1 cellular context compared by ENCODE assay signal in the genomic region with DNA sequence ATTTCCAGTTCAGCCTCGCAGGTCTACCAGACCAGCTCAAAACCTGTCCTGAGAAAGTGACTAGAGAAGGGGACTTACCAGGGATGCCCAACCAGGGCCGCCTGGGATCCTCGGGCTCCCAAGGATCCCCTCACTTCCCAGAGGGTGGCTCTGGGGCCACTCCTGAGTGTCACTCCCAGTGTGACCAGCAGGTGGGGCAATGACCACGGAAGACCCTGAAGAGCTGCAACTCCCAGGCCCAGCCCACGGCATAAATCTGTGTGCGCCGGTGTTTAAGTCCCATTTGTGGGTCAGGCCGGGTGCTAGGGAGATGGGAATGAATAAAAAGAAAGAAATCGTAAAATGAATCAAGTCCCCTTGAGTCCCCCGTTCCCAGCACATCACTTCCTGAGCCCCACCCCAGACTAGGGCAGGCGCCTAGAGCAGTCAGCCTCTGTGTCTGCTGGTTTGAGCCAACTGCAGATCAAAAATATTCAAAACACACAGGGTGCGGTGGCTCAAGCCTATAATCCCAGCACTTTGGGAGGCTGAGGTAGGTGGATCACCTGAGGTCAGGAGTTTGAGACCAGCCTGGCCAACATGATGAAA.
TF ChIP-seq lines count a peak whose summit lies in the region.

No MANE protein-coding gene starts in this region.

TF ChIP-seq in HepG2, 621 proteins besides CTCF, POLR2A, EP300 and RAD21 (continues in another document):
- TF ChIP-seq, protein P1, sequence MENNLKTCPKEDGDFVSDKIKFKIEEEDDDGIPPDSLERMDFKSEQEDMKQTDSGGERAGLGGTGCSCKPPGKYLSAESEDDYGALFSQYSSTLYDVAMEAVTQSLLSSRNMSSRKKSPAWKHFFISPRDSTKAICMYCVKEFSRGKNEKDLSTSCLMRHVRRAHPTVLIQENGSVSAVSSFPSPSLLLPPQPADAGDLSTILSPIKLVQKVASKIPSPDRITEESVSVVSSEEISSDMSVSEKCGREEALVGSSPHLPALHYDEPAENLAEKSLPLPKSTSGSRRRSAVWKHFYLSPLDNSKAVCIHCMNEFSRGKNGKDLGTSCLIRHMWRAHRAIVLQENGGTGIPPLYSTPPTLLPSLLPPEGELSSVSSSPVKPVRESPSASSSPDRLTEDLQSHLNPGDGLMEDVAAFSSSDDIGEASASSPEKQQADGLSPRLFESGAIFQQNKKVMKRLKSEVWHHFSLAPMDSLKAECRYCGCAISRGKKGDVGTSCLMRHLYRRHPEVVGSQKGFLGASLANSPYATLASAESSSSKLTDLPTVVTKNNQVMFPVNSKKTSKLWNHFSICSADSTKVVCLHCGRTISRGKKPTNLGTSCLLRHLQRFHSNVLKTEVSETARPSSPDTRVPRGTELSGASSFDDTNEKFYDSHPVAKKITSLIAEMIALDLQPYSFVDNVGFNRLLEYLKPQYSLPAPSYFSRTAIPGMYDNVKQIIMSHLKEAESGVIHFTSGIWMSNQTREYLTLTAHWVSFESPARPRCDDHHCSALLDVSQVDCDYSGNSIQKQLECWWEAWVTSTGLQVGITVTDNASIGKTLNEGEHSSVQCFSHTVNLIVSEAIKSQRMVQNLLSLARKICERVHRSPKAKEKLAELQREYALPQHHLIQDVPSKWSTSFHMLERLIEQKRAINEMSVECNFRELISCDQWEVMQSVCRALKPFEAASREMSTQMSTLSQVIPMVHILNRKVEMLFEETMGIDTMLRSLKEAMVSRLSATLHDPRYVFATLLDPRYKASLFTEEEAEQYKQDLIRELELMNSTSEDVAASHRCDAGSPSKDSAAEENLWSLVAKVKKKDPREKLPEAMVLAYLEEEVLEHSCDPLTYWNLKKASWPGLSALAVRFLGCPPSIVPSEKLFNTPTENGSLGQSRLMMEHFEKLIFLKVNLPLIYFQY (CRISPR knock-in tag; IDR thresholded peaks at IDR 0.05; ENCODE audit: borderline replicate concordance) = no peak
- TF ChIP-seq FOXA3 (CRISPR knock-in tag; IDR thresholded peaks at IDR 0.05) (0 out of 2 replicates have a peak, but pooled peaks have one; percentile 17), SMAD1 (CRISPR knock-in tag; IDR thresholded peaks at IDR 0.05; ENCODE audit: borderline replicate concordance, low read depth) (no peak), ZNF33B (CRISPR knock-in tag; IDR thresholded peaks at IDR 0.05) (no peak), TARDBP (CRISPR knock-in tag; IDR thresholded peaks at IDR 0.05) (no peak), PRMT3 (CRISPR knock-in tag; IDR thresholded peaks at IDR 0.05; ENCODE audit: borderline replicate concordance, low read depth) (no peak), DNMT1 (CRISPR knock-in tag; IDR thresholded peaks at IDR 0.05) (no peak), TCF7 (IDR thresholded peaks at IDR 0.05; ENCODE audit: low read depth) (no peak), PHF21A (CRISPR knock-in tag; IDR thresholded peaks at IDR 0.05) (0 out of 2 replicates have a peak, but pooled peaks have one; percentile 25), PCBP2 (optimal IDR thresholded peaks at IDR 0.05; ENCODE audit: low read depth, low read length, poor library complexity, severe bottlenecking) (no peak), HNRNPLL (IDR thresholded peaks at IDR 0.05; ENCODE audit: low read depth, low read length, poor library complexity, severe bottlenecking) (no peak), ZFP36 (IDR thresholded peaks at IDR 0.05; ENCODE audit: borderline replicate concordance, low read depth, low read length, partially characterized antibody) (peak; percentile 9), ZFP41 (CRISPR knock-in tag; IDR thresholded peaks at IDR 0.05; ENCODE audit: borderline replicate concordance) (no peak), GPN1 (CRISPR knock-in tag; IDR thresholded peaks at IDR 0.05; ENCODE audit: borderline replicate concordance) (no peak), DDIT3 (CRISPR knock-in tag; IDR thresholded peaks at IDR 0.05) (no peak), SAP130 (CRISPR knock-in tag; IDR thresholded peaks at IDR 0.05; ENCODE audit: low read depth) (peak; percentile 26; the same call in 1 of the 2 replicates), ZNF264 (CRISPR knock-in tag; IDR thresholded peaks at IDR 0.05) (no peak), ZBTB42 (CRISPR knock-in tag; IDR thresholded peaks at IDR 0.05) (no peak), ZNF800 (CRISPR knock-in tag; IDR thresholded peaks at IDR 0.05) (no peak), HOXA7 (CRISPR knock-in tag; IDR thresholded peaks at IDR 0.05) (no peak), REPIN1 (CRISPR knock-in tag; IDR thresholded peaks at IDR 0.05; ENCODE audit: borderline replicate concordance, low read depth) (no peak), SNAI1 (CRISPR knock-in tag; IDR thresholded peaks at IDR 0.05; ENCODE audit: borderline replicate concordance) (no peak), IRF9 (CRISPR knock-in tag; IDR thresholded peaks at IDR 0.05; ENCODE audit: borderline replicate concordance) (no peak), ZFX (CRISPR knock-in tag; IDR thresholded peaks at IDR 0.05; ENCODE audit: low read depth) (peak; percentile 49; the same call in 1 of the 2 replicates), MXD4 (CRISPR knock-in tag; IDR thresholded peaks at IDR 0.05) (no peak), XRCC5 (optimal IDR thresholded peaks at IDR 0.05; ENCODE audit: low read length) (peak; percentile 68), FOXO1 (CRISPR knock-in tag; IDR thresholded peaks at IDR 0.05) (no peak), SP140L (CRISPR knock-in tag; IDR thresholded peaks at IDR 0.05; ENCODE audit: borderline replicate concordance) (no peak), MAFK (conservative IDR thresholded peaks at IDR 0.05 in 1 of 2, IDR thresholded peaks at IDR 0.05 in 1 of 2; ENCODE audit: low read length in 2 of 2) (no peak), ZNF30 (CRISPR knock-in tag; IDR thresholded peaks at IDR 0.05) (no peak), GATAD2A (CRISPR knock-in tag; IDR thresholded peaks at IDR 0.05) (0 out of 2 replicates have a peak, but pooled peaks have one; percentile 17), JUNB (CRISPR knock-in tag; IDR thresholded peaks at IDR 0.05; ENCODE audit: borderline replicate concordance) (no peak), KDM2A (CRISPR knock-in tag; IDR thresholded peaks at IDR 0.05; ENCODE audit: borderline replicate concordance, low read depth) (peak; percentile 48; the same call in 1 of the 2 replicates), PBX3 (CRISPR knock-in tag; IDR thresholded peaks at IDR 0.05; ENCODE audit: borderline replicate concordance) (no peak), MAZ (IDR thresholded peaks at IDR 0.05; ENCODE audit: borderline replicate concordance, low read depth, low read length) (no peak), MAZ (CRISPR knock-in tag; IDR thresholded peaks at IDR 0.05; ENCODE audit: low read depth) (no peak)
- TF ChIP-seq, protein P2, sequence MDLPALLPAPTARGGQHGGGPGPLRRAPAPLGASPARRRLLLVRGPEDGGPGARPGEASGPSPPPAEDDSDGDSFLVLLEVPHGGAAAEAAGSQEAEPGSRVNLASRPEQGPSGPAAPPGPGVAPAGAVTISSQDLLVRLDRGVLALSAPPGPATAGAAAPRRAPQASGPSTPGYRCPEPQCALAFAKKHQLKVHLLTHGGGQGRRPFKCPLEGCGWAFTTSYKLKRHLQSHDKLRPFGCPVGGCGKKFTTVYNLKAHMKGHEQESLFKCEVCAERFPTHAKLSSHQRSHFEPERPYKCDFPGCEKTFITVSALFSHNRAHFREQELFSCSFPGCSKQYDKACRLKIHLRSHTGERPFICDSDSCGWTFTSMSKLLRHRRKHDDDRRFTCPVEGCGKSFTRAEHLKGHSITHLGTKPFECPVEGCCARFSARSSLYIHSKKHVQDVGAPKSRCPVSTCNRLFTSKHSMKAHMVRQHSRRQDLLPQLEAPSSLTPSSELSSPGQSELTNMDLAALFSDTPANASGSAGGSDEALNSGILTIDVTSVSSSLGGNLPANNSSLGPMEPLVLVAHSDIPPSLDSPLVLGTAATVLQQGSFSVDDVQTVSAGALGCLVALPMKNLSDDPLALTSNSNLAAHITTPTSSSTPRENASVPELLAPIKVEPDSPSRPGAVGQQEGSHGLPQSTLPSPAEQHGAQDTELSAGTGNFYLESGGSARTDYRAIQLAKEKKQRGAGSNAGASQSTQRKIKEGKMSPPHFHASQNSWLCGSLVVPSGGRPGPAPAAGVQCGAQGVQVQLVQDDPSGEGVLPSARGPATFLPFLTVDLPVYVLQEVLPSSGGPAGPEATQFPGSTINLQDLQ (CRISPR knock-in tag; IDR thresholded peaks at IDR 0.05) = no peak
- TF ChIP-seq, protein P3, sequence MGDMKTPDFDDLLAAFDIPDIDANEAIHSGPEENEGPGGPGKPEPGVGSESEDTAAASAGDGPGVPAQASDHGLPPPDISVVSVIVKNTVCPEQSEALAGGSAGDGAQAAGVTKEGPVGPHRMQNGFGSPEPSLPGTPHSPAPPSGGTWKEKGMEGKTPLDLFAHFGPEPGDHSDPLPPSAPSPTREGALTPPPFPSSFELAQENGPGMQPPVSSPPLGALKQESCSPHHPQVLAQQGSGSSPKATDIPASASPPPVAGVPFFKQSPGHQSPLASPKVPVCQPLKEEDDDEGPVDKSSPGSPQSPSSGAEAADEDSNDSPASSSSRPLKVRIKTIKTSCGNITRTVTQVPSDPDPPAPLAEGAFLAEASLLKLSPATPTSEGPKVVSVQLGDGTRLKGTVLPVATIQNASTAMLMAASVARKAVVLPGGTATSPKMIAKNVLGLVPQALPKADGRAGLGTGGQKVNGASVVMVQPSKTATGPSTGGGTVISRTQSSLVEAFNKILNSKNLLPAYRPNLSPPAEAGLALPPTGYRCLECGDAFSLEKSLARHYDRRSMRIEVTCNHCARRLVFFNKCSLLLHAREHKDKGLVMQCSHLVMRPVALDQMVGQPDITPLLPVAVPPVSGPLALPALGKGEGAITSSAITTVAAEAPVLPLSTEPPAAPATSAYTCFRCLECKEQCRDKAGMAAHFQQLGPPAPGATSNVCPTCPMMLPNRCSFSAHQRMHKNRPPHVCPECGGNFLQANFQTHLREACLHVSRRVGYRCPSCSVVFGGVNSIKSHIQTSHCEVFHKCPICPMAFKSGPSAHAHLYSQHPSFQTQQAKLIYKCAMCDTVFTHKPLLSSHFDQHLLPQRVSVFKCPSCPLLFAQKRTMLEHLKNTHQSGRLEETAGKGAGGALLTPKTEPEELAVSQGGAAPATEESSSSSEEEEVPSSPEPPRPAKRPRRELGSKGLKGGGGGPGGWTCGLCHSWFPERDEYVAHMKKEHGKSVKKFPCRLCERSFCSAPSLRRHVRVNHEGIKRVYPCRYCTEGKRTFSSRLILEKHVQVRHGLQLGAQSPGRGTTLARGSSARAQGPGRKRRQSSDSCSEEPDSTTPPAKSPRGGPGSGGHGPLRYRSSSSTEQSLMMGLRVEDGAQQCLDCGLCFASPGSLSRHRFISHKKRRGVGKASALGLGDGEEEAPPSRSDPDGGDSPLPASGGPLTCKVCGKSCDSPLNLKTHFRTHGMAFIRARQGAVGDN (CRISPR knock-in tag; IDR thresholded peaks at IDR 0.05) = peak; percentile 31; the same call in 1 of the 2 replicates
- TF ChIP-seq, protein P4, sequence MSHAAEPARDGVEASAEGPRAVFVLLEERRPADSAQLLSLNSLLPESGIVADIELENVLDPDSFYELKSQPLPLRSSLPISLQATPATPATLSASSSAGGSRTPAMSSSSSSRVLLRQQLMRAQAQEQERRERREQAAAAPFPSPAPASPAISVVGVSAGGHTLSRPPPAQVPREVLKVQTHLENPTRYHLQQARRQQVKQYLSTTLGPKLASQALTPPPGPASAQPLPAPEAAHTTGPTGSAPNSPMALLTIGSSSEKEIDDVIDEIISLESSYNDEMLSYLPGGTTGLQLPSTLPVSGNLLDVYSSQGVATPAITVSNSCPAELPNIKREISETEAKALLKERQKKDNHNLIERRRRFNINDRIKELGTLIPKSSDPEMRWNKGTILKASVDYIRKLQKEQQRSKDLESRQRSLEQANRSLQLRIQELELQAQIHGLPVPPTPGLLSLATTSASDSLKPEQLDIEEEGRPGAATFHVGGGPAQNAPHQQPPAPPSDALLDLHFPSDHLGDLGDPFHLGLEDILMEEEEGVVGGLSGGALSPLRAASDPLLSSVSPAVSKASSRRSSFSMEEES (CRISPR knock-in tag; IDR thresholded peaks at IDR 0.05) = no peak
- TF ChIP-seq, protein P5, sequence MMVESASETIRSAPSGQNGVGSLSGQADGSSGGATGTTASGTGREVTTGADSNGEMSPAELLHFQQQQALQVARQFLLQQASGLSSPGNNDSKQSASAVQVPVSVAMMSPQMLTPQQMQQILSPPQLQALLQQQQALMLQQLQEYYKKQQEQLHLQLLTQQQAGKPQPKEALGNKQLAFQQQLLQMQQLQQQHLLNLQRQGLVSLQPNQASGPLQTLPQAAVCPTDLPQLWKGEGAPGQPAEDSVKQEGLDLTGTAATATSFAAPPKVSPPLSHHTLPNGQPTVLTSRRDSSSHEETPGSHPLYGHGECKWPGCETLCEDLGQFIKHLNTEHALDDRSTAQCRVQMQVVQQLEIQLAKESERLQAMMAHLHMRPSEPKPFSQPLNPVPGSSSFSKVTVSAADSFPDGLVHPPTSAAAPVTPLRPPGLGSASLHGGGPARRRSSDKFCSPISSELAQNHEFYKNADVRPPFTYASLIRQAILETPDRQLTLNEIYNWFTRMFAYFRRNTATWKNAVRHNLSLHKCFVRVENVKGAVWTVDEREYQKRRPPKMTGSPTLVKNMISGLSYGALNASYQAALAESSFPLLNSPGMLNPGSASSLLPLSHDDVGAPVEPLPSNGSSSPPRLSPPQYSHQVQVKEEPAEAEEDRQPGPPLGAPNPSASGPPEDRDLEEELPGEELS (CRISPR knock-in tag; IDR thresholded peaks at IDR 0.05) = no peak
